Comparison of ENCODE assay signal across 15 cellular contexts in genomic region chr4:147853706-147854105, GRCh38.
DNase-seq lines count a peak whose midpoint lies in the region; FAIRE-seq and TF ChIP-seq lines count a peak whose summit lies in the region.
"Had no signal": no experiment of that assay in that cellular context is flagged by ENCODE, and none has a peak within 500 bp of the region (broad histone marks: within the 10 kb centered on the region; RNA-seq: fewer than 3 reads in every experiment).

No MANE protein-coding gene starts in this region.

- H3K9me3 ChIP-seq in esophagus muscularis mucosa = no peaks in the 10 kb centered on the region

- DNase-seq in HFF-Myc (ENCODE audit: extremely low read depth, low read depth) (peak; percentile 72), esophagus muscularis mucosa (ENCODE audit: extremely low spot score) (no peak), DMS114 treated with DMSO at 0.1 percent for 48 hours (lab: John Stamatoyannopoulos, UW; ENCODE audit: unreplicated experiment) (no peak), GDM1 (lab: John Stamatoyannopoulos, UW) (no peak), DMS153 treated with DMSO at 0.1 percent for 48 hours (lab: John Stamatoyannopoulos, UW; ENCODE audit: unreplicated experiment) (no peak)
- no peak for DNase-seq in stimulated activated CD4-positive, alpha-beta T cell treated with anti-CD3 and anti-CD28 coated beads, Interleukin-2, amount 100 ng/mL, for 48 hours
- DNase-seq: activated CD4-positive, alpha-beta T cell treated with anti-CD3 and anti-CD28 coated beads, Interleukin-2, amount 50 U/mL, for 48 hours; activated T-cell treated with anti-CD3 and anti-CD28 coated beads, Interleukin-2, amount 50 U/mL, for 1 hour; CD4-positive, CD25-positive, alpha-beta regulatory T cell; DND-41; left lung; NCI-H1930; NCI-H446 had no signal

- intact Hi-C loops in esophagus muscularis mucosa (cut with DNase I) = no loop called here

- TF ChIP-seq CTCF in HFF-Myc (IDR thresholded peaks at IDR 0.05; ENCODE audit: low read depth, low read length, missing control alignments) = no peak
- TF ChIP-seq CTCF in esophagus muscularis mucosa (IDR thresholded peaks at IDR 0.05) = no peak

- H3K27me3 ChIP-seq in esophagus muscularis mucosa = no peaks in the 10 kb centered on the region
- H3K27me3 ChIP-seq: left lung had no signal

- TF ChIP-seq EP300 in esophagus muscularis mucosa (IDR thresholded peaks at IDR 0.05) = no peak

- H3K36me3 ChIP-seq in esophagus muscularis mucosa = peaks cover 0 to 16% (median 4%) of the 10 kb centered on the region in 4 donors

- no peak for TF ChIP-seq POLR2A in esophagus muscularis mucosa (IDR thresholded peaks at IDR 0.05; ENCODE audit: low read depth)

- no peak overlapping the region for H3K4me3 ChIP-seq in HFF-Myc (replicated peaks; ENCODE audit: low read depth, low read length)
- no peak overlapping the region for H3K4me3 ChIP-seq in esophagus muscularis mucosa
- H3K4me3 ChIP-seq: left lung had no signal

- peaks cover 33 to 85% (median 70%) of the 10 kb centered on the region in 4 donors for H3K4me1 ChIP-seq in esophagus muscularis mucosa

- H3K27ac ChIP-seq in esophagus muscularis mucosa (replicated peaks in 1 of 4) = peak overlapping the region; percentile 77 to 81 (median 79)
- H3K27ac ChIP-seq: left lung had no signal

- WGBS in esophagus muscularis mucosa = 73% methylated on average over 2 of the region's 2 CpGs

- peak; percentile 49 for FAIRE-seq in islet of Langerhans (lab: Jason Lieb, UNC)
- FAIRE-seq: RCC 7860 had no signal
